In genomic region chr2:134248913-134249312, GRCh38 we compare ENCODE assay signal across 19 cellular contexts. TPM values are rescaled to one million over a fixed set of nuclear protein-coding genes. Genes with fewer than 3 reads are reported as not detected.
DNase-seq lines count a peak whose midpoint lies in the region; ATAC-seq and TF ChIP-seq lines count a peak whose summit lies in the region.
"Had no signal": no experiment of that assay in that cellular context is flagged by ENCODE, and none has a peak within 500 bp of the region (broad histone marks: within the 10 kb centered on the region; RNA-seq: fewer than 3 reads in every experiment).

No MANE protein-coding gene starts in this region.

- 89 to 91% methylated on average over 2 of the region's 2 CpGs for WGBS in testis, 2 donors

- H3K36me3 ChIP-seq in left lung (no peaks in the 10 kb centered on the region), testis (ENCODE audit: low read depth, missing control alignments) (no peaks in the 10 kb centered on the region)
- H3K36me3 ChIP-seq: MG63 had no signal

- H3K27me3 ChIP-seq in left lung (no peaks in the 10 kb centered on the region), testis (no peaks in the 10 kb centered on the region)
- H3K27me3 ChIP-seq: MG63 had no signal

- ATAC-seq in stimulated activated naive CD8-positive, alpha-beta T cell treated with anti-CD3 and anti-CD28 coated beads, Interleukin-15, Interleukin-2, amounts not matched to agents 100 U/mL and 50 U/mL, for 24 hours: no peak
- ATAC-seq in T-helper 17 cell (no peak), left ventricle myocardium superior (peak; percentile 40), left lung (no peak), HG03045 (IDR thresholded peaks at IDR 0.05; ENCODE audit: unreplicated experiment) (no peak)
- ATAC-seq: Panc1 had no signal

- no peaks in the 10 kb centered on the region for H3K27me3 Mint-ChIP-seq in stimulated activated naive CD8-positive, alpha-beta T cell treated with anti-CD3 and anti-CD28 coated beads, Interleukin-15, Interleukin-2, amounts not matched to agents 100 ng/mL and 50 ng/mL, for 24 hours
- H3K27me3 Mint-ChIP-seq in T-helper 17 cell: no peaks in the 10 kb centered on the region
- H3K27me3 Mint-ChIP-seq: CD8-positive, alpha-beta memory T cell had no signal

- no peak overlapping the region for H3K4me3 ChIP-seq in left lung
- H3K4me3 ChIP-seq in testis: no peak overlapping the region
- H3K4me3 ChIP-seq: MG63 had no signal

- no peak for DNase-seq in stimulated activated naive CD8-positive, alpha-beta T cell treated with anti-CD3 and anti-CD28 coated beads, Interleukin-15, Interleukin-2, amounts not matched to agents 100 U/mL and 50 U/mL, for 24 hours
- DNase-seq in T-helper 17 cell (no peak), left ventricle myocardium superior (peak; percentile 38), left lung (no peak), testis (no peak), hepatic stellate cell (ENCODE audit: low spot score) (no peak)
- DNase-seq: CD8-positive, alpha-beta memory T cell; DND-41; KG1; MG63; NCI-H1105; NCI-H187 treated with DMSO at 0.1 percent for 48 hours; NCI-H2171; NCI-H446 treated with DMSO at 0.1 percent for 48 hours; NCI-H748 treated with DMSO at 0.1 percent for 48 hours; SHP77 had no signal

- H3K4me3 Mint-ChIP-seq in stimulated activated naive CD8-positive, alpha-beta T cell treated with anti-CD3 and anti-CD28 coated beads, Interleukin-15, Interleukin-2, amounts not matched to agents 100 ng/mL and 50 ng/mL, for 24 hours: no peak overlapping the region
- peak overlapping the region; percentile 55 for H3K4me3 Mint-ChIP-seq in T-helper 17 cell

- peaks cover 7% of the 10 kb centered on the region for H3K36me3 Mint-ChIP-seq in stimulated activated naive CD8-positive, alpha-beta T cell treated with anti-CD3 and anti-CD28 coated beads, Interleukin-15, Interleukin-2, amounts not matched to agents 100 ng/mL and 50 ng/mL, for 24 hours (ENCODE audit: low read depth)
- H3K36me3 Mint-ChIP-seq in T-helper 17 cell (ENCODE audit: low read depth): peaks cover 2% of the 10 kb centered on the region

- H3K4me1 ChIP-seq in left lung: peaks cover 11 to 68% of the 10 kb centered on the region in 2 donors
- peaks cover 3% of the 10 kb centered on the region for H3K4me1 ChIP-seq in testis

- no peak overlapping the region for H3K27ac ChIP-seq in left lung
- no peak overlapping the region for H3K27ac ChIP-seq in testis

- intact Hi-C loops in left ventricle myocardium superior (cut with micrococcal nuclease) (loop anchor here (10.0 kb wide), 1 partner anchor 166 kb away; no protein-coding TSS in a partner anchor), left lung (cut with DNase I) (no loop called here), testis (cut with DNase I; ENCODE audit: low total_unique reads) (loop anchor here (5.0 kb wide), 1 partner anchor 262 kb away; no protein-coding TSS in a partner anchor)

- no peaks in the 10 kb centered on the region for H3K9me3 Mint-ChIP-seq in stimulated activated naive CD8-positive, alpha-beta T cell treated with anti-CD3 and anti-CD28 coated beads, Interleukin-15, Interleukin-2, amounts not matched to agents 100 ng/mL and 50 ng/mL, for 24 hours
- H3K9me3 Mint-ChIP-seq: CD8-positive, alpha-beta memory T cell had no signal

- peaks cover 99% of the 10 kb centered on the region for H3K4me1 Mint-ChIP-seq in stimulated activated naive CD8-positive, alpha-beta T cell treated with anti-CD3 and anti-CD28 coated beads, Interleukin-15, Interleukin-2, amounts not matched to agents 100 ng/mL and 50 ng/mL, for 24 hours (ENCODE audit: low read depth)
- peaks cover 82% of the 10 kb centered on the region for H3K4me1 Mint-ChIP-seq in T-helper 17 cell

- TF ChIP-seq CTCF in left lung (IDR thresholded peaks at IDR 0.05): no peak
- TF ChIP-seq CTCF in testis (IDR thresholded peaks at IDR 0.05): no peak

- H3K9me3 ChIP-seq in T-helper 17 cell (ENCODE audit: control insufficient read depth, low read length, poor library complexity, severe bottlenecking) (no peaks in the 10 kb centered on the region), left lung (no peaks in the 10 kb centered on the region), testis (no peaks in the 10 kb centered on the region)
- H3K9me3 ChIP-seq: MG63 had no signal

- no peak for TF ChIP-seq POLR2A in testis (IDR thresholded peaks at IDR 0.05)

- H3K27ac Mint-ChIP-seq in stimulated activated naive CD8-positive, alpha-beta T cell treated with anti-CD3 and anti-CD28 coated beads, Interleukin-15, Interleukin-2, amounts not matched to agents 100 ng/mL and 50 ng/mL, for 24 hours: peak overlapping the region; percentile 37
- peak overlapping the region; percentile 90 for H3K27ac Mint-ChIP-seq in T-helper 17 cell

RNA-seq across cellular contexts. Expression of gene MGAT5, which starts 5.0 kb away (rescaled TPM):
- total RNA-seq in T-helper 17 cell (100 to 1,000 TPM; 120 to 127 TPM), left ventricle myocardium superior (98.1 TPM), left lung (10 to 100 TPM; 50.9 to 57.0 TPM), testis (10 to 100 TPM; 64.5 to 73.8 TPM)
- polyA plus RNA-seq in testis (ENCODE audit: insufficient read depth, low read depth, low replicate concordance): 31.6 TPM

Comparison
In these comparisons a context has a peak if more than half of its experiments do, and no peak if none do; other contexts are left out.
1. intact Hi-C loops: an anchor here in left ventricle myocardium superior (10.0 kb wide) and testis (5.0 kb wide); none called in left lung.